ENCODE assay signal across 22 cellular contexts in the genomic region with DNA sequence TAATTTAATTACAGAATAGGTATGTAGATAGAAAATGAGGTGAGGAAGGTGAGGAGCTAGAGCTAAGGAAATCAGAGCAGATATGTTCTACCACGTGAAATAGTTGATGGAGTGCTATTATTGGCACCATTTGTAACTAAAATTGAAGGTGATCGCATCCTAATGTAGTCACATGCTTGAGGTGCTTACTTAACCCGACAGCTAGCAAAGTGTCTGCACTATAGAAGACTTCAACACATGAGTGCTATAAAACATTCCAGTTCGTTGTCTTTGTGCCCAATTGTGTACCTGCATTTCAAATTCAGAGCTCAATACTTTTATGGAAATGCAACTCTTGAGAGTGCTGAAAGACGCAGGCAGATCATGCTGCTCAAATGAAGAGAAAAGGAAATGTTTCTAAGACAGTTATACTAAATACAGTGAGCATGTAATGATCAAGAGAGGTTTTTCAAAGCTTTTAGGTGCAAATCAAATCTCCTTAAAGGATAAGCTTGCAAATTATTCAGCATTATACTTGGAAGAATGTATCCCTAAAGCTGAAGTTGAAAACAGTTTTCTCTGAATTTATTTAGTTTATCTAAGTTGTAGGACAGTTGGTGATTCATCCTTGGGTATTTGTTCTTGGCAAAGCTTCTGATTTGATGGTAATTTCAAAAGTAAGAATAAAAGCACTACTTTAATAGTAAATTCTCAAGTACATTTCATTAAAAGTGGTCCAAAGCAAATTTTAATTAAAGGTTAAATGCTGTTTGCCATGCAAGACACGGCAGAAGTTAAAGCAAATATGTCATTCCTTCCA.
DNase-seq lines count a peak whose midpoint lies in the region; ATAC-seq and TF ChIP-seq lines count a peak whose summit lies in the region.
"Had no signal": no experiment of that assay in that cellular context is flagged by ENCODE, and none has a peak within 500 bp of the region (broad histone marks: within the 10 kb centered on the region; RNA-seq: fewer than 3 reads in every experiment).

No MANE protein-coding gene starts in this region.

- no peak overlapping the region for H3K4me3 ChIP-seq in GM23338
- H3K4me3 ChIP-seq in adipocyte (ENCODE audit: low read length) = no peak overlapping the region
- no peak overlapping the region for H3K4me3 ChIP-seq in fibroblast of mammary gland (ENCODE audit: control insufficient read depth, low read depth, low read length)
- H3K4me3 ChIP-seq in retinal pigment epithelial cell (ENCODE audit: low read length) = no peak overlapping the region
- no peak overlapping the region for H3K4me3 ChIP-seq in ascending aorta
- H3K4me3 ChIP-seq in MM.1S (ENCODE audit: low read length) = no peak overlapping the region
- H3K4me3 ChIP-seq: BLaER1, coronary artery, tibial nerve had no signal

- DNase-seq in GM23338 (ENCODE audit: low spot score) = no peak
- peak; percentile 61 for DNase-seq in adipocyte (ENCODE audit: low read depth)
- DNase-seq in fibroblast of mammary gland (ENCODE audit: low read depth) = peak; percentile 16
- peak; percentile 8 for DNase-seq in retinal pigment epithelial cell (ENCODE audit: low read depth)
- DNase-seq in ascending aorta (ENCODE audit: low spot score in 2 of 2) = no peak
- no peak for DNase-seq in MM.1S
- DNase-seq: activated B cell treated with CpG ODN at 0.5 μM for 24 hours; activated CD4-positive, alpha-beta T cell treated with anti-CD3 and anti-CD28 coated beads, Interleukin-2, amount 50 U/mL, for 4 hours; activated naive CD4-positive, alpha-beta T cell treated with Interleukin-2 at 50 U/mL for 16 hours; activated T-cell treated with anti-CD3 and anti-CD28 coated beads, Interleukin-2, amount 50 U/mL, for 48 hours; effector memory CD8-positive, alpha-beta T cell; head of caudate nucleus; Kasumi-1; NCI-H82; RPMI8226; stimulated activated CD4-positive, alpha-beta T cell treated with anti-CD3 and anti-CD28 coated beads, Interleukin-15, amount 100 ng/mL, for 24 hours; stimulated activated CD4-positive, alpha-beta T cell treated with anti-CD3 and anti-CD28 coated beads, Interleukin-4, amount 100 ng/mL, for 4 hours had no signal

- peaks cover 4% of the 10 kb centered on the region; the same call in 1 of the 3 replicates for H3K36me3 Mint-ChIP-seq in GM23338 (ENCODE audit: low read depth)
- no peaks in the 10 kb centered on the region for H3K36me3 Mint-ChIP-seq in activated T-helper 17 cell treated with anti-CD3 and anti-CD28 coated beads, Interleukin-2, amount 50 U/mL, for 72 hours (ENCODE audit: low read depth)

- intact Hi-C loops in ascending aorta (cut with DNase I) = no loop called here

- H3K36me3 ChIP-seq in GM23338 (ENCODE audit: insufficient read depth) (no peaks in the 10 kb centered on the region; the same call in 1 of the 2 replicates), adipocyte (ENCODE audit: control insufficient read depth, insufficient read depth, low read length, severe bottlenecking) (no peaks in the 10 kb centered on the region), ascending aorta (no peaks in the 10 kb centered on the region), MM.1S (replicated peaks; ENCODE audit: insufficient read depth, low read length) (no peaks in the 10 kb centered on the region)
- H3K36me3 ChIP-seq: BLaER1, tibial nerve had no signal

- H3K4me1 ChIP-seq in GM23338 (ENCODE audit: insufficient read depth) (peaks cover 20% of the 10 kb centered on the region), adipocyte (ENCODE audit: control insufficient read depth, insufficient read depth, low read length) (no peaks in the 10 kb centered on the region), ascending aorta (no peaks in the 10 kb centered on the region), MM.1S (ENCODE audit: low read length) (no peaks in the 10 kb centered on the region)
- H3K4me1 ChIP-seq: BLaER1, foreskin keratinocyte, tibial nerve had no signal

- TF ChIP-seq CTCF in GM23338 (conservative IDR thresholded peaks at IDR 0.05; ENCODE audit: low read depth in 2 of 2) (no peak), fibroblast of mammary gland (conservative IDR thresholded peaks at IDR 0.05; ENCODE audit: control insufficient read depth, insufficient read depth, low read depth, low read length) (no peak), retinal pigment epithelial cell (conservative IDR thresholded peaks at IDR 0.05; ENCODE audit: low read depth, low read length) (no peak), ascending aorta (IDR thresholded peaks at IDR 0.05) (no peak), MM.1S (IDR thresholded peaks at IDR 0.05; ENCODE audit: low read length) (no peak)

- peaks cover 4% of the 10 kb centered on the region; the same call in 2 of the 3 replicates for H3K9me3 Mint-ChIP-seq in GM23338
- H3K9me3 Mint-ChIP-seq in activated T-helper 17 cell treated with anti-CD3 and anti-CD28 coated beads, Interleukin-2, amount 50 U/mL, for 72 hours = peaks cover 12% of the 10 kb centered on the region

- H3F3A ChIP-seq in GM23338 (replicated peaks; ENCODE audit: low read depth) (no peaks in the 10 kb centered on the region), MM.1S (ENCODE audit: insufficient read depth, low read length) (no peaks in the 10 kb centered on the region)

- H3K27me3 ChIP-seq in GM23338 (ENCODE audit: insufficient read depth) = no peaks in the 10 kb centered on the region
- no peaks in the 10 kb centered on the region for H3K27me3 ChIP-seq in adipocyte (replicated peaks; ENCODE audit: control insufficient read depth, insufficient read depth, low read length)
- H3K27me3 ChIP-seq in ascending aorta = no peaks in the 10 kb centered on the region
- no peaks in the 10 kb centered on the region for H3K27me3 ChIP-seq in MM.1S (replicated peaks; ENCODE audit: insufficient read depth, low read length)
- H3K27me3 ChIP-seq: BLaER1, foreskin keratinocyte, tibial nerve had no signal

- H4K20me1 ChIP-seq in GM23338 (replicated peaks; ENCODE audit: insufficient read depth) = no peaks in the 10 kb centered on the region
- no peaks in the 10 kb centered on the region for H4K20me1 ChIP-seq in MM.1S (ENCODE audit: insufficient read depth, low read length)
- H4K20me1 ChIP-seq: BLaER1 had no signal

- H3K9me2 ChIP-seq in GM23338 (ENCODE audit: insufficient read depth) (peaks cover 6% of the 10 kb centered on the region; the same call in 1 of the 2 replicates), MM.1S (replicated peaks; ENCODE audit: insufficient read depth, low read length) (no peaks in the 10 kb centered on the region)

- no peaks in the 10 kb centered on the region for H3K27me3 Mint-ChIP-seq in GM23338 (ENCODE audit: insufficient read depth, low read depth, poor library complexity)
- no peaks in the 10 kb centered on the region for H3K27me3 Mint-ChIP-seq in activated T-helper 17 cell treated with anti-CD3 and anti-CD28 coated beads, Interleukin-2, amount 50 U/mL, for 72 hours
- H3K27me3 Mint-ChIP-seq: activated B cell treated with CpG ODN at 0.5 μM for 24 hours; effector memory CD8-positive, alpha-beta T cell had no signal

- H3K4me2 ChIP-seq in GM23338 (peak overlapping the region; percentile 1; the same call in 1 of the 2 replicates), MM.1S (ENCODE audit: low read depth, low read length) (no peak overlapping the region)
- H3K4me2 ChIP-seq: BLaER1 had no signal

- peaks cover 19% of the 10 kb centered on the region for H3K4me1 Mint-ChIP-seq in GM23338
- no peaks in the 10 kb centered on the region for H3K4me1 Mint-ChIP-seq in activated T-helper 17 cell treated with anti-CD3 and anti-CD28 coated beads, Interleukin-2, amount 50 U/mL, for 72 hours
- H3K4me1 Mint-ChIP-seq: activated B cell treated with CpG ODN at 0.5 μM for 24 hours had no signal

- H3K9me3 ChIP-seq in adipocyte (ENCODE audit: control insufficient read depth, low read length) (peaks cover 4% of the 10 kb centered on the region), ascending aorta (no peaks in the 10 kb centered on the region), MM.1S (replicated peaks; ENCODE audit: insufficient read depth, low read length) (no peaks in the 10 kb centered on the region)
- H3K9me3 ChIP-seq: BLaER1, tibial nerve had no signal

- H3K79me2 ChIP-seq in GM23338 (replicated peaks; ENCODE audit: insufficient read depth) (no peaks in the 10 kb centered on the region), MM.1S (ENCODE audit: low read length) (no peaks in the 10 kb centered on the region)

- no peak for ATAC-seq in GM23338
- ATAC-seq in activated T-helper 17 cell treated with anti-CD3 and anti-CD28 coated beads, Interleukin-2, amount 50 U/mL, for 72 hours (replicated peaks) = no peak
- ATAC-seq: effector memory CD8-positive, alpha-beta T cell; foreskin keratinocyte had no signal

- no peak overlapping the region for H3K27ac Mint-ChIP-seq in GM23338
- no peak overlapping the region for H3K27ac Mint-ChIP-seq in activated T-helper 17 cell treated with anti-CD3 and anti-CD28 coated beads, Interleukin-2, amount 50 U/mL, for 72 hours
- H3K27ac Mint-ChIP-seq: activated B cell treated with CpG ODN at 0.5 μM for 24 hours; effector memory CD8-positive, alpha-beta T cell had no signal

- H3K9ac ChIP-seq in adipocyte (ENCODE audit: low read length) (no peak overlapping the region), MM.1S (ENCODE audit: low read length) (no peak overlapping the region)
- H3K9ac ChIP-seq: BLaER1 had no signal

- peak overlapping the region; percentile 75; the same call in 1 of the 2 replicates for H2AFZ ChIP-seq in GM23338
- no peak overlapping the region for H2AFZ ChIP-seq in MM.1S (ENCODE audit: low read length)

- no peak overlapping the region for H3K4me3 Mint-ChIP-seq in GM23338
- no peak overlapping the region for H3K4me3 Mint-ChIP-seq in activated T-helper 17 cell treated with anti-CD3 and anti-CD28 coated beads, Interleukin-2, amount 50 U/mL, for 72 hours
- H3K4me3 Mint-ChIP-seq: activated B cell treated with CpG ODN at 0.5 μM for 24 hours; effector memory CD8-positive, alpha-beta T cell had no signal

- H3K27ac ChIP-seq in GM23338 (ENCODE audit: low read depth) = no peak overlapping the region
- no peak overlapping the region for H3K27ac ChIP-seq in ascending aorta
- H3K27ac ChIP-seq in MM.1S (ENCODE audit: low read length) = no peak overlapping the region
- H3K27ac ChIP-seq: BLaER1, coronary artery, foreskin keratinocyte, tibial nerve had no signal

TF ChIP-seq in GM23338, 12 proteins besides CTCF, POLR2A, EP300 and RAD21 (continues in another document):
- TF ChIP-seq EZH2 (IDR thresholded peaks at IDR 0.05; ENCODE audit: low read depth, unreplicated experiment) = no peak
- TF ChIP-seq NANOG (IDR thresholded peaks at IDR 0.05; ENCODE audit: borderline replicate concordance) = no peak
- TF ChIP-seq POLR2AphosphoS5 (IDR thresholded peaks at IDR 0.05; ENCODE audit: low read depth) = no peak
- TF ChIP-seq ZNF331 (CRISPR knock-in tag; IDR thresholded peaks at IDR 0.05; ENCODE audit: low read depth) = no peak

Comparison
In these comparisons a context has a peak if more than half of its experiments do, and no peak if none do; other contexts are left out.
1. DNase-seq: peak in adipocyte (single experiment), fibroblast of mammary gland (single experiment) and retinal pigment epithelial cell (single experiment); none in GM23338 (single experiment), ascending aorta (0 of 2) and MM.1S (single experiment).